Comparison of ENCODE assay signal across 9 cellular contexts in genomic region chr6:158031445-158032353, GRCh38. TPM values are rescaled to one million over a fixed set of nuclear protein-coding genes. Genes with fewer than 3 reads are reported as not detected.
A peak's percentile ranks its signal among the peaks of the same experiment; 100 is the strongest.
DNase-seq lines count a peak whose midpoint lies in the region; ATAC-seq and TF ChIP-seq lines count a peak whose summit lies in the region.
"Had no signal": no experiment of that assay in that cellular context is flagged by ENCODE, and none has a peak within 500 bp of the region (broad histone marks: within the 10 kb centered on the region; RNA-seq: fewer than 3 reads in every experiment).

No MANE protein-coding gene starts in this region.

- peak overlapping the region; percentile 49 for H3K18ac ChIP-seq in trophoblast cell (ENCODE audit: low read length)

- no peak overlapping the region for H4K91ac ChIP-seq in trophoblast cell (ENCODE audit: low read depth, low read length)

- H3K9ac ChIP-seq in trophoblast cell (ENCODE audit: low read length) = no peak overlapping the region

- TF ChIP-seq CTCF in activated B cell treated with CpG ODN at 0.5 μM for 24 hours (IDR thresholded peaks at IDR 0.05) = no peak
- TF ChIP-seq CTCF in esophagus muscularis mucosa (IDR thresholded peaks at IDR 0.05) = no peak

- DNase-seq in GM04503 (ENCODE audit: low read depth) = peak; percentile 66
- DNase-seq in HS-5 (ENCODE audit: low read depth) = peak; percentile 85
- peak; percentile 34 for DNase-seq in activated B cell treated with CpG ODN at 0.5 μM for 24 hours
- DNase-seq in esophagus muscularis mucosa (ENCODE audit: extremely low spot score) = no peak
- DNase-seq in trophoblast cell = peak; percentile 33 to 41
- DNase-seq in cerebellar cortex (ENCODE audit: low spot score) = no peak

- H3K79me2 ChIP-seq in trophoblast cell (ENCODE audit: control insufficient read depth, insufficient read depth, low read length, poor library complexity) = peaks cover 2% of the 10 kb centered on the region

- peak overlapping the region; percentile 85 for H3K27ac Mint-ChIP-seq in activated B cell treated with CpG ODN at 0.5 μM for 24 hours

- H4K12ac ChIP-seq in trophoblast cell (ENCODE audit: low read depth, low read length) = no peak overlapping the region

- ATAC-seq in activated B cell treated with CpG ODN at 0.5 μM for 24 hours (ENCODE audit: low read depth) = peak; percentile 25
- no peak for ATAC-seq in HG03095 (IDR thresholded peaks at IDR 0.05; ENCODE audit: unreplicated experiment)
- no peak for ATAC-seq in HG03159 (IDR thresholded peaks at IDR 0.05; ENCODE audit: unreplicated experiment)

- H3K4me1 Mint-ChIP-seq in activated B cell treated with CpG ODN at 0.5 μM for 24 hours = peaks cover 44% of the 10 kb centered on the region

- H3K4me3 ChIP-seq in esophagus muscularis mucosa = no peak overlapping the region
- H3K4me3 ChIP-seq in trophoblast cell (ENCODE audit: low read depth, low read length) = peak overlapping the region; percentile 23
- H3K4me3 ChIP-seq: SK-N-MC had no signal

- H3K9me3 ChIP-seq in esophagus muscularis mucosa (no peaks in the 10 kb centered on the region), trophoblast cell (ENCODE audit: insufficient read depth, low read depth, low read length) (peaks cover 3% of the 10 kb centered on the region)

- peaks cover 49 to 57% (median 52%) of the 10 kb centered on the region in 4 donors for H3K4me1 ChIP-seq in esophagus muscularis mucosa
- H3K4me1 ChIP-seq in trophoblast cell (ENCODE audit: control insufficient read depth in 1 of 2, insufficient read depth in 2 of 2, low read length in 2 of 2) = peaks cover 12 to 14% of the 10 kb centered on the region in 2 experiments

- no peak overlapping the region for H3K23ac ChIP-seq in trophoblast cell (ENCODE audit: low read length)

- H3K27me3 ChIP-seq in esophagus muscularis mucosa (no peaks in the 10 kb centered on the region), trophoblast cell (ENCODE audit: insufficient read depth, low read length) (no peaks in the 10 kb centered on the region)

- H2BK12ac ChIP-seq in trophoblast cell (ENCODE audit: low read length) = no peak overlapping the region

- peak overlapping the region; percentile 3 for H4K8ac ChIP-seq in trophoblast cell (ENCODE audit: low read depth, low read length)

- no peak overlapping the region for H2AK5ac ChIP-seq in trophoblast cell (ENCODE audit: low read length)

- H2BK120ac ChIP-seq in trophoblast cell (ENCODE audit: insufficient read depth, low read length, poor library complexity) = no peak overlapping the region

- CTCF ChIA-PET in activated B cell treated with CpG ODN at 0.5 μM for 24 hours (lab: Charles Lee) = interaction anchor here (0.6 to 2.4 kb wide), 3 partner anchors 8 to 41 kb away, joined by 3 to 9 read pairs (median 3); no protein-coding TSS in a partner anchor

- no peaks in the 10 kb centered on the region for H3K27me3 Mint-ChIP-seq in activated B cell treated with CpG ODN at 0.5 μM for 24 hours

- peak overlapping the region; percentile 58 for H3K4me3 Mint-ChIP-seq in activated B cell treated with CpG ODN at 0.5 μM for 24 hours

- peak overlapping the region; percentile 0 for H3K14ac ChIP-seq in trophoblast cell (ENCODE audit: low read length)

- H3K4ac ChIP-seq in trophoblast cell (ENCODE audit: low read depth, low read length) = no peak overlapping the region

- no peak for TF ChIP-seq EP300 in esophagus muscularis mucosa (IDR thresholded peaks at IDR 0.05)

- H3K79me1 ChIP-seq in trophoblast cell (ENCODE audit: low read length) = peaks cover 7% of the 10 kb centered on the region

- intact Hi-C loops in activated B cell treated with CpG ODN at 0.5 μM for 24 hours (cut with micrococcal nuclease) = no loop called here
- intact Hi-C loops in esophagus muscularis mucosa (cut with DNase I) = no loop called here

- H3K27ac ChIP-seq in esophagus muscularis mucosa (replicated peaks in 1 of 4) (peak overlapping the region; percentile 41 to 60 (median 46)), trophoblast cell (ENCODE audit: low read depth, low read length) (no peak overlapping the region)
- H3K27ac ChIP-seq: SK-N-MC had no signal

- peaks cover 6% of the 10 kb centered on the region for H3K9me3 Mint-ChIP-seq in activated B cell treated with CpG ODN at 0.5 μM for 24 hours

- no peak for TF ChIP-seq POLR2A in esophagus muscularis mucosa (IDR thresholded peaks at IDR 0.05; ENCODE audit: low read depth)

- H3K36me3 ChIP-seq in esophagus muscularis mucosa (peaks cover 3 to 13% (median 7%) of the 10 kb centered on the region in 4 donors), trophoblast cell (ENCODE audit: control insufficient read depth in 1 of 2, insufficient read depth in 2 of 2, low read length in 2 of 2) (peaks cover 11 to 24% of the 10 kb centered on the region in 2 experiments)

- H3K4me2 ChIP-seq in trophoblast cell (ENCODE audit: low read length) = no peak overlapping the region

- 59% methylated on average over 13 of the region's 19 CpGs for WGBS in esophagus muscularis mucosa
- no CpG with 5 or more reads among the region's 19 CpGs for WGBS in trophoblast cell (ENCODE audit: extremely low coverage, insufficient coverage, insufficient read length)

- H2BK5ac ChIP-seq in trophoblast cell (ENCODE audit: low read depth, low read length, poor library complexity) = no peak overlapping the region

- peaks cover 27% of the 10 kb centered on the region for H3K36me3 Mint-ChIP-seq in activated B cell treated with CpG ODN at 0.5 μM for 24 hours (ENCODE audit: low read depth)

- H2AFZ ChIP-seq in trophoblast cell (ENCODE audit: insufficient read depth, low read length, poor library complexity) = no peak overlapping the region

- POLR2A ChIA-PET in activated B cell treated with CpG ODN at 0.5 μM for 24 hours (lab: Charles Lee) = interaction anchor here (0.6 to 1.1 kb wide), 4 partner anchors 9 to 1411 kb away, joined by 3 to 5 read pairs (median 3); no protein-coding TSS in a partner anchor

RNA-seq across cellular contexts. Expression of gene SYNJ2, which starts 50.0 kb away (rescaled TPM):
- 20.7 and 25.0 TPM in 2 replicates for total RNA-seq in activated B cell treated with CpG ODN at 0.5 μM for 24 hours
- total RNA-seq in esophagus muscularis mucosa = 10 to 100 TPM; 17.0 to 25.3 (median 25.1) TPM
- 22.0 and 25.0 TPM in 2 replicates for polyA plus RNA-seq in trophoblast cell (2013)

Comparison
In these comparisons a context has a peak if more than half of its experiments do, and no peak if none do; other contexts are left out.
1. DNase-seq: peak in GM04503 (single experiment), HS-5 (single experiment), activated B cell treated with CpG ODN at 0.5 μM for 24 hours (single experiment) and trophoblast cell (2 of 2); none in esophagus muscularis mucosa (single experiment) and cerebellar cortex (single experiment).